8 cellular contexts compared by ENCODE assay signal in the genomic region with DNA sequence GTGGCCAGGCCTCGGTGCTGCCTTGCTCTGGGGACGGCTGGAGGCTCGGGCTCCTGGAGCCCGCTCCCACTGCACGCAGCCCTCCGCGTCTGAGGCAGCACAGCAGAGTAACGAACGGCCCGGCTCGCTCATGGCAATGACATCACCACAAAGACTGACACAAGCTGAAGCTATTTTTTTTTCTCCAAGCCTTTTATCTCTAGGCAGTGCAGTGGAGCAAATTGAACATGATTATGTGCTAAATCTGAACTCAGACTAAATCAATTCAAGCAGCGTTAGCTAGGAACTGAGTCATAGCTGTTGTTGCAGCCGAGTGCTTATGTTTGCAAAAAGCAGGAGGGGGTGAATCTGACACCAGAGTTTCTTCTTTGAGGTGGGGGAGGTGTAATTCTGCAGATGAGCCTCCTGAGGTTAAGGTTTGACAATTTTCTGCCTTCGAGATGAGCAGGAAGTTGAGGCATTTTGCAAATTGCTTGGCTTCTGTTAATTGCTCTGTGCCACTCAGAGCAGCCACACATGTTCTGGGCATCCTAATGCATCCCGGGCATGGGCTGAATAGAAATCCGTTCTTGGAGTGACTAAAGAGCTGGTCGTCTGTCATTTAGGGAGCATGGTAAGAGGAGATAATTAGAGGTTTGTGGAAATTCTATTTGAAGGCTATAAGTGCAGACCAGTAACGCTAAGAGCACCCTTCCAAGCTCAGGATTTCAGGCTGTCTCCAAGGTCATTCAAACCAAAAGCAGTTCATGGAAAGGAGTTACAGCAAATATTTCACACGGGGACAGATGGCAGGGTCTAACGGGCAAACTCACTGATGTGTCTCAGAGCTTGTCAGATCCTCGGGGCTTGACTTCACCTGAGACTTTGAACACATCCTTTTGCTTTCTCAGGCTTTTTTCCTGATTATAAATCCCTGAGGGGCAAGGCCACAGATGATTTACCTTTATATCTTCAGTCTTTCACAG.
DNase-seq lines count a peak whose midpoint lies in the region; ATAC-seq and TF ChIP-seq lines count a peak whose summit lies in the region.

No MANE protein-coding gene starts in this region.

- peaks cover 24% of the 10 kb centered on the region for H3F3A ChIP-seq in GM23248 (ENCODE audit: insufficient read depth)

- peaks cover 48% of the 10 kb centered on the region for H3K4me1 ChIP-seq in GM23248 (ENCODE audit: insufficient read depth)

- no peaks in the 10 kb centered on the region for H4K20me1 ChIP-seq in GM23248 (ENCODE audit: insufficient read depth)

- no peak overlapping the region for H3K9ac ChIP-seq in GM23248

- no peak overlapping the region for H3K27ac ChIP-seq in GM23248

- 13% methylated on average over 21 of the region's 21 CpGs for WGBS in GM23248 (ENCODE audit: low coverage in 1 of 2, low lambda C conversion rate in 2 of 2, missing lambda C conversion rate in 2 of 2), 2 experiments

- peak; percentile 80 for DNase-seq in GM23248
- DNase-seq in NCI-H510A (lab: John Stamatoyannopoulos, UW) = peak; percentile 42
- peak; percentile 21 for DNase-seq in fibroblast of pulmonary artery (ENCODE audit: low read depth)
- DNase-seq in putamen (ENCODE audit: low spot score) = peak; percentile 85
- no peak for DNase-seq in T-helper 9 cell
- DNase-seq in D341Med (ENCODE audit: low spot score) = no peak

- TF ChIP-seq CTCF in fibroblast of pulmonary artery (IDR thresholded peaks at IDR 0.05; ENCODE audit: low read length, missing control alignments) = no peak

- H3K79me2 ChIP-seq in GM23248 (ENCODE audit: insufficient read depth) = no peaks in the 10 kb centered on the region

- no peaks in the 10 kb centered on the region for H3K36me3 ChIP-seq in GM23248 (ENCODE audit: low read depth)

- peak overlapping the region; percentile 22; the same call in 1 of the 2 replicates for H2AFZ ChIP-seq in GM23248

- H3K9me3 ChIP-seq in GM23248 (ENCODE audit: low read depth) = no peaks in the 10 kb centered on the region

- peak overlapping the region; percentile 25 for H3K4me2 ChIP-seq in GM23248 (ENCODE audit: unreplicated experiment)

- in situ Hi-C loops in GM23248 (cut with MboI) = no loop called here

- ATAC-seq in HG03025 (IDR thresholded peaks at IDR 0.05; ENCODE audit: low FRiP score, unreplicated experiment) = no peak
- no peak for ATAC-seq in HG03095 (IDR thresholded peaks at IDR 0.05; ENCODE audit: unreplicated experiment)

- H3K4me3 ChIP-seq in GM23248 (peak overlapping the region; percentile 49), fibroblast of pulmonary artery (replicated peaks; ENCODE audit: low read depth, low read length) (no peak overlapping the region)

- H3K9me2 ChIP-seq in GM23248 (ENCODE audit: insufficient read depth) = no peaks in the 10 kb centered on the region

- no peaks in the 10 kb centered on the region for H3K27me3 ChIP-seq in GM23248 (replicated peaks; ENCODE audit: insufficient read depth)

Comparison
In these comparisons a context has a peak if more than half of its experiments do, and no peak if none do; other contexts are left out.
1. DNase-seq: peak in GM23248 (single experiment), NCI-H510A (single experiment), fibroblast of pulmonary artery (single experiment) and putamen (single experiment); none in T-helper 9 cell (single experiment) and D341Med (single experiment).